ENCODE assay signal across 11 cellular contexts in genomic region chr4:113822555-113823290, GRCh38.
DNase-seq lines count a peak whose midpoint lies in the region; ATAC-seq and TF ChIP-seq lines count a peak whose summit lies in the region.
"Had no signal": no experiment of that assay in that cellular context is flagged by ENCODE, and none has a peak within 500 bp of the region (broad histone marks: within the 10 kb centered on the region; RNA-seq: fewer than 3 reads in every experiment).

No MANE protein-coding gene starts in this region.

- peak overlapping the region; percentile 13; the same call in 1 of the 2 replicates for H3K4me2 ChIP-seq in MM.1S (ENCODE audit: low read depth, low read length)

- no peaks in the 10 kb centered on the region for H3K9me3 ChIP-seq in MM.1S (replicated peaks; ENCODE audit: insufficient read depth, low read length)
- H3K9me3 ChIP-seq in CD8-positive, alpha-beta T cell (ENCODE audit: low read length) = no peaks in the 10 kb centered on the region
- H3K9me3 ChIP-seq in upper lobe of right lung = no peaks in the 10 kb centered on the region

- H3F3A ChIP-seq in MM.1S (ENCODE audit: insufficient read depth, low read length) = peaks cover 25% of the 10 kb centered on the region

- H2AFZ ChIP-seq in MM.1S (ENCODE audit: low read length) = no peak overlapping the region

- H3K9ac ChIP-seq in MM.1S (ENCODE audit: low read length) = no peak overlapping the region

- peak; percentile 74 for ATAC-seq in GM19324 (IDR thresholded peaks at IDR 0.05; ENCODE audit: low FRiP score, unreplicated experiment)
- ATAC-seq in HG02870 (IDR thresholded peaks at IDR 0.05; ENCODE audit: unreplicated experiment) = peak; percentile 77
- no peak for ATAC-seq in CD8-positive, alpha-beta T cell
- ATAC-seq in upper lobe of right lung = no peak

- H3K4me3 Mint-ChIP-seq in CD8-positive, alpha-beta T cell = no peak overlapping the region
- H3K4me3 Mint-ChIP-seq: CD4-positive, alpha-beta T cell had no signal

- no peaks in the 10 kb centered on the region for H3K36me3 ChIP-seq in MM.1S (replicated peaks; ENCODE audit: insufficient read depth, low read length)
- H3K36me3 ChIP-seq in CD8-positive, alpha-beta T cell (ENCODE audit: insufficient read depth, low read length) = no peaks in the 10 kb centered on the region
- no peaks in the 10 kb centered on the region for H3K36me3 ChIP-seq in upper lobe of right lung

- peaks cover 30% of the 10 kb centered on the region for H3K4me1 Mint-ChIP-seq in CD8-positive, alpha-beta T cell (ENCODE audit: low read depth)

- no peaks in the 10 kb centered on the region for H3K79me2 ChIP-seq in MM.1S (ENCODE audit: low read length)

- TF ChIP-seq CTCF in GM10266 (IDR thresholded peaks at IDR 0.05; ENCODE audit: control insufficient read depth, insufficient read depth, low read depth, missing control alignments) = no peak
- TF ChIP-seq CTCF in MM.1S (IDR thresholded peaks at IDR 0.05; ENCODE audit: low read length) = no peak
- TF ChIP-seq CTCF in CD8-positive, alpha-beta T cell (IDR thresholded peaks at IDR 0.05) = no peak
- no peak for TF ChIP-seq CTCF in upper lobe of right lung (IDR thresholded peaks at IDR 0.05)

- H3K9me3 Mint-ChIP-seq in CD8-positive, alpha-beta T cell = no peaks in the 10 kb centered on the region
- H3K9me3 Mint-ChIP-seq: CD4-positive, alpha-beta T cell had no signal

- peaks cover 42% of the 10 kb centered on the region for H3K4me1 ChIP-seq in MM.1S (ENCODE audit: low read length)
- peaks cover 19% of the 10 kb centered on the region for H3K4me1 ChIP-seq in CD8-positive, alpha-beta T cell (ENCODE audit: insufficient read depth, low read length)
- H3K4me1 ChIP-seq in upper lobe of right lung = no peaks in the 10 kb centered on the region

- H3K4me3 ChIP-seq in MM.1S (ENCODE audit: low read length) (no peak overlapping the region), upper lobe of right lung (no peak overlapping the region)
- H3K4me3 ChIP-seq in CD8-positive, alpha-beta T cell (ENCODE audit: low read depth, low read length) = no peak overlapping the region

- no peak overlapping the region for H3K27ac ChIP-seq in MM.1S (ENCODE audit: low read length)
- H3K27ac ChIP-seq in CD8-positive, alpha-beta T cell (ENCODE audit: low read depth, low read length) = no peak overlapping the region
- H3K27ac ChIP-seq in upper lobe of right lung = no peak overlapping the region

- no peaks in the 10 kb centered on the region for H3K36me3 Mint-ChIP-seq in CD8-positive, alpha-beta T cell

- no peaks in the 10 kb centered on the region for H3K9me2 ChIP-seq in MM.1S (replicated peaks; ENCODE audit: insufficient read depth, low read length)

- intact Hi-C loops in CD8-positive, alpha-beta T cell (cut with DNase I, micrococcal nuclease) = no loop called here
- intact Hi-C loops in upper lobe of right lung (cut with DNase I) = no loop called here

- CTCF ChIA-PET in CD8-positive, alpha-beta T cell (lab: Charles Lee) = no interaction called here

- in situ Hi-C loops in ACHN (cut with HindIII; ENCODE audit: low pct_ligation_motif_present, low pct_unique_long_range_greater_than_20kb, low sequenced_read_pairs) = no loop called here

- POLR2A ChIA-PET in CD8-positive, alpha-beta T cell (lab: Charles Lee) = no interaction called here

- no peaks in the 10 kb centered on the region for H4K20me1 ChIP-seq in MM.1S (ENCODE audit: insufficient read depth, low read length)

- H3K27me3 ChIP-seq in MM.1S (replicated peaks; ENCODE audit: insufficient read depth, low read length) (no peaks in the 10 kb centered on the region), upper lobe of right lung (no peaks in the 10 kb centered on the region)
- H3K27me3 ChIP-seq in CD8-positive, alpha-beta T cell (ENCODE audit: insufficient read depth, low read length) = no peaks in the 10 kb centered on the region

- H3K27me3 Mint-ChIP-seq in CD8-positive, alpha-beta T cell (ENCODE audit: low read depth) = no peaks in the 10 kb centered on the region
- H3K27me3 Mint-ChIP-seq: CD4-positive, alpha-beta T cell had no signal

- peak; percentile 38 for DNase-seq in GM10266 (ENCODE audit: extremely low spot score)
- DNase-seq in MM.1S = peak; percentile 70
- no peak for DNase-seq in COR-L47 (lab: John Stamatoyannopoulos, UW)
- DNase-seq in CD8-positive, alpha-beta T cell = no peak
- no peak for DNase-seq in ACHN
- no peak for DNase-seq in upper lobe of right lung
- DNase-seq: CD4-positive, alpha-beta T cell; kidney; NCI-H1105 had no signal

- H3K27ac Mint-ChIP-seq in CD8-positive, alpha-beta T cell = no peak overlapping the region
- H3K27ac Mint-ChIP-seq: CD4-positive, alpha-beta T cell had no signal

Comparison
In these comparisons a context has a peak if more than half of its experiments do, and no peak if none do; other contexts are left out.
1. DNase-seq: peak in GM10266 (single experiment) and MM.1S (single experiment); none in COR-L47 (single experiment), CD8-positive, alpha-beta T cell (0 of 7), ACHN (single experiment) and upper lobe of right lung (single experiment).
2. ATAC-seq: peak in GM19324 (single experiment) and HG02870 (single experiment); none in CD8-positive, alpha-beta T cell (single experiment) and upper lobe of right lung (single experiment).